ENCODE assay signal across 8 cellular contexts in the genomic region with DNA sequence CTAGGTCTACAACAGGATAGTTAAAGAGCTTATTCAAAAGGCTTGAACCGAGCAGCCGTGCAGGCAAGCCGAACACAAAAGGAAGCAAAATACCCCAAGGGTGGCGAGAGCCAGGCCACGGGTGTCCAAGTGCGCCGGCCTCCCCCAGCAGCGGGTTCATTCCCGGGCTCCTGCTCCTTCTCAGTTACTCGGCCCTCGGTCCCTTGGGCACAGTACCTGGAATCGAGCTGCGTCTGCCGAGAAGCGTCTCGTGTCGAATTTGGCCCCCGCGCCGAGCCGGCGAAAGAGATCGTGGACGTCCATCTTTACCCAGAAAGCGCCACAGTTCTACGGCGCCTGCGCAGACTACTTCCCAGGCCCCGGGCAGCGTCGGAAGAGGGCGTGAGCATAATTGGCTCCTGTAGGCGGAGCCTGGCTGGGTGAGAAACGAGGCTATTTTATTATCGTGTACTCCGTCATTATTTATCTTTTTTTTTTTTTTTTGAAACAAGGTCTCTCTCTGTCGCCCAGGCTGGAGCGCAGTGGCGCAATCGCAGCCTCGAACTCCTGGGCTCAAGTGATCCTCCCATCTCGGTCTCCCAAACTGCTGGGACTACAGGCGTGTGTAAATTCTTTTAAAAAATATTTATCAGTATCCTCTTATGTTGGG. TPM values are rescaled to one million over a fixed set of nuclear protein-coding genes. Genes with fewer than 3 reads are reported as not detected.
DNase-seq lines count a peak whose midpoint lies in the region; ATAC-seq and TF ChIP-seq lines count a peak whose summit lies in the region.

Gene DDX52, minus strand, starts transcription at position 329 of the 649 bp plus-strand sequence. Its CDS starts 26 bp downstream, at position 303.

- H3K27me3 ChIP-seq in HUES6 (ENCODE audit: control insufficient read depth, insufficient read depth, low read length) (peaks cover 35% of the 10 kb centered on the region), NT2/D1 (ENCODE audit: insufficient read depth, insufficient read length) (peaks cover 8% of the 10 kb centered on the region), endocrine pancreas (ENCODE audit: control insufficient read depth, insufficient read depth, low read length) (no peaks in the 10 kb centered on the region), mesenchymal stem cell (ENCODE audit: control insufficient read depth in 1 of 2, insufficient read depth in 1 of 2, low read length in 2 of 2) (peaks cover 0 to 31% of the 10 kb centered on the region in 2 experiments)

- peak within 1 kb of the TSS; percentile 98 for H4K8ac ChIP-seq in mesenchymal stem cell (ENCODE audit: low read length)

- H3K4me2 ChIP-seq in mesenchymal stem cell (ENCODE audit: low read length, poor library complexity, severe bottlenecking): peak within 1 kb of the TSS; percentile 70

- ATAC-seq in GM19438 (IDR thresholded peaks at IDR 0.05; ENCODE audit: low read depth, unreplicated experiment): peak; percentile 65

- H3K27ac ChIP-seq in C4-2B (peak within 1 kb of the TSS; percentile 79), HUES6 (ENCODE audit: low read depth, low read length) (peak within 1 kb of the TSS; percentile 91), mesenchymal stem cell (ENCODE audit: low read length, poor library complexity, severe bottlenecking) (peak within 1 kb of the TSS; percentile 83)

- H3K4me3 ChIP-seq in HUES6 (ENCODE audit: low read depth, low read length) (peak within 1 kb of the TSS; percentile 94), NT2/D1 (ENCODE audit: insufficient read length, low read depth) (peak within 1 kb of the TSS; percentile 97), endocrine pancreas (ENCODE audit: control insufficient read depth, insufficient read depth, low read length) (peak within 1 kb of the TSS; percentile 98), mesenchymal stem cell (ENCODE audit: insufficient read depth in 1 of 2, low read depth in 1 of 2, low read length in 2 of 2) (peak within 1 kb of the TSS; percentile 76 to 92)

- H3K79me1 ChIP-seq in mesenchymal stem cell (replicated peaks; ENCODE audit: low read length, poor library complexity, severe bottlenecking): no peaks in the 10 kb centered on the region

- peak within 1 kb of the TSS in 1 of 2 experiments; percentile 87 for H3K14ac ChIP-seq in mesenchymal stem cell (ENCODE audit: low read length in 2 of 2)

- WGBS in mesenchymal stem cell: under 1% methylated on average over 28 of the region's 43 CpGs

- peak within 1 kb of the TSS; percentile 73 for H2BK15ac ChIP-seq in mesenchymal stem cell (ENCODE audit: low read depth, poor library complexity, severe bottlenecking)

- H3K18ac ChIP-seq in mesenchymal stem cell (ENCODE audit: low read depth in 1 of 2, low read length in 2 of 2): peak within 1 kb of the TSS; percentile 52 to 91

- H2BK12ac ChIP-seq in mesenchymal stem cell (ENCODE audit: low read length in 2 of 2): peak within 1 kb of the TSS in 1 of 2 experiments; percentile 49

- DNase-seq in NT2/D1 (ENCODE audit: low read depth, low spot score): peak; percentile 59
- peak; percentile 49 to 72 (median 71) for DNase-seq in activated CD8-positive, alpha-beta memory T cell treated with anti-CD3 and anti-CD28 coated beads for 48 hours (ENCODE audit: low read depth in 2 of 3, low spot score in 2 of 3)
- peak; percentile 95 for DNase-seq in mesenchymal stem cell
- peak; percentile 82 for DNase-seq in stimulated activated CD8-positive, alpha-beta memory T cell treated with anti-CD3 and anti-CD28 coated beads, Interleukin-12 subunit alpha, Interleukin-12 subunit beta, amount 100 ng/mL, for 1 hour (ENCODE audit: low read depth)

- H4K91ac ChIP-seq in mesenchymal stem cell (ENCODE audit: low read length): no peak within 1 kb of the TSS

- H3K36me3 ChIP-seq in HUES6 (ENCODE audit: control insufficient read depth, insufficient read depth, low read length) (peaks cover 28% of the 10 kb centered on the region), NT2/D1 (ENCODE audit: insufficient read depth, insufficient read length, low read length) (peaks cover 37% of the 10 kb centered on the region), endocrine pancreas (ENCODE audit: control insufficient read depth, insufficient read depth, low read length) (no peaks in the 10 kb centered on the region), mesenchymal stem cell (ENCODE audit: control insufficient read depth in 1 of 2, insufficient read depth in 2 of 2, low read depth in 1 of 2, low read length in 2 of 2) (peaks cover 3 to 25% of the 10 kb centered on the region in 2 experiments)

- H3K9ac ChIP-seq in HUES6 (ENCODE audit: low read length): peak within 1 kb of the TSS; percentile 96
- H3K9ac ChIP-seq in NT2/D1 (ENCODE audit: insufficient read length, low read depth): peak within 1 kb of the TSS; percentile 85
- H3K9ac ChIP-seq in endocrine pancreas (ENCODE audit: control insufficient read depth, insufficient read depth, low read length): peak within 1 kb of the TSS; percentile 99
- H3K9ac ChIP-seq in mesenchymal stem cell (ENCODE audit: low read length): peak within 1 kb of the TSS; percentile 98

- TF ChIP-seq CTCF in C4-2B (conservative IDR thresholded peaks at IDR 0.05): no peak

- peak within 1 kb of the TSS; percentile 2 for H2AK5ac ChIP-seq in mesenchymal stem cell (ENCODE audit: low read length, severe bottlenecking)

- peak within 1 kb of the TSS; percentile 93 for H2AFZ ChIP-seq in mesenchymal stem cell (ENCODE audit: low read depth, low read length)

- peak within 1 kb of the TSS; percentile 10 for H2BK5ac ChIP-seq in mesenchymal stem cell (ENCODE audit: low read depth, low read length, poor library complexity, severe bottlenecking)

- H3K9me3 ChIP-seq in HUES6 (ENCODE audit: control insufficient read depth, insufficient read depth, low read depth, low read length) (no peaks in the 10 kb centered on the region), NT2/D1 (ENCODE audit: insufficient read depth, low read length) (no peaks in the 10 kb centered on the region), endocrine pancreas (ENCODE audit: control insufficient read depth, low read length) (no peaks in the 10 kb centered on the region), mesenchymal stem cell (ENCODE audit: control insufficient read depth, low read length) (no peaks in the 10 kb centered on the region)

- no peak within 1 kb of the TSS for H3K23ac ChIP-seq in mesenchymal stem cell (ENCODE audit: low read length in 2 of 2)

- H3K4ac ChIP-seq in mesenchymal stem cell (ENCODE audit: low read depth in 1 of 2, low read length in 2 of 2): peak within 1 kb of the TSS; percentile 24 to 84

- H3K4me1 ChIP-seq in HUES6 (ENCODE audit: control insufficient read depth, insufficient read depth, low read length) (no peaks in the 10 kb centered on the region; the same call in 1 of the 2 replicates), NT2/D1 (ENCODE audit: insufficient read depth, insufficient read length) (no peaks in the 10 kb centered on the region), endocrine pancreas (ENCODE audit: control insufficient read depth, insufficient read depth, low read length) (peaks cover 10% of the 10 kb centered on the region), mesenchymal stem cell (ENCODE audit: control insufficient read depth, insufficient read depth, low read depth, low read length) (no peaks in the 10 kb centered on the region)

- peak within 1 kb of the TSS; percentile 2 for H2BK120ac ChIP-seq in mesenchymal stem cell (ENCODE audit: low read depth, low read length)

RNA-seq across cellular contexts. Expression of gene DDX52, which starts in this region (rescaled TPM):
- 27.2 TPM for polyA plus RNA-seq in mesenchymal stem cell (2013, experiment 1 of 2)
- 28.6 TPM for polyA plus RNA-seq in mesenchymal stem cell (2013, experiment 2 of 2)

Comparison
In these comparisons a context has a peak if more than half of its experiments do, and no peak if none do; other contexts are left out.
1. Peak in every context shown above with its lines: DNase-seq, ATAC-seq, H3K4me3 ChIP-seq and H3K27ac ChIP-seq.